In the genomic region with DNA sequence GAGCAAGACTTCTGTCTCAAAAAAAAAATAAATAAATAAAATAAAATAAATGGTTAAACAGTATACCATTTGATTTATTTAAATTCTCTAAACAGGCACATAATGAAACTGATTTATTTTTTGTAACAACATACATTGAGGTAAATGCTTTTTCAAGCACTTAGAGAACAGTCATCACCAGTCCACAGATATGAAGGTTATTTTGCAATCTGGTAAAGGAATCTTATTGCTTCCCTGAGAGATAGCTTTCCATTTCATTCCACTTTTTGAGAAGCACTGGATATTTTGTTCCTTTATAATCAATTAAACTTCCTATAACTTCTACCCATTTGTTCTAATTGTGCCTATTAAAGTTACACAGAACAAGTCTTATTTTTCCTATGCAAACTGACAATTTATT, we compare ENCODE assay signal across 18 cellular contexts. TPM values are rescaled to one million over a fixed set of nuclear protein-coding genes. Genes with fewer than 3 reads are reported as not detected.
A peak's percentile ranks its signal among the peaks of the same experiment; 100 is the strongest.
DNase-seq lines count a peak whose midpoint lies in the region; FAIRE-seq and TF ChIP-seq lines count a peak whose summit lies in the region.
"Had no signal": no experiment of that assay in that cellular context is flagged by ENCODE, and none has a peak within 500 bp of the region (broad histone marks: within the 10 kb centered on the region; RNA-seq: fewer than 3 reads in every experiment).

No MANE protein-coding gene starts in this region.

- H3K9ac ChIP-seq in adipocyte (ENCODE audit: low read length) (no peak overlapping the region), mesenchymal stem cell (ENCODE audit: low read length) (peak overlapping the region; percentile 8)
- H3K9ac ChIP-seq: BLaER1 treated with 17β-estradiol and CSF1 and Interleukin-3, amounts not matched to agents 10 nM and 100 nM had no signal

- no peak overlapping the region for H2BK120ac ChIP-seq in mesenchymal stem cell (ENCODE audit: low read depth, low read length)

- H3K18ac ChIP-seq in mesenchymal stem cell (ENCODE audit: low read depth in 1 of 2, low read length in 2 of 2), result no peak overlapping the region

- H3K27me3 ChIP-seq in adipocyte (replicated peaks; ENCODE audit: control insufficient read depth, insufficient read depth, low read length), result no peaks in the 10 kb centered on the region
- no peaks in the 10 kb centered on the region for H3K27me3 ChIP-seq in mesenchymal stem cell (ENCODE audit: control insufficient read depth in 1 of 2, insufficient read depth in 1 of 2, low read length in 2 of 2)
- H3K27me3 ChIP-seq: BLaER1 treated with 17β-estradiol and CSF1 and Interleukin-3, amounts not matched to agents 10 nM and 100 nM; SJSA1 had no signal

- peaks cover 60% of the 10 kb centered on the region for H3K4me1 Mint-ChIP-seq in activated CD4-positive, alpha-beta T cell treated with anti-CD3 and anti-CD28 coated beads, Interleukin-2, amount 10 ng/mL, durations not matched to agents 24 days and 14 days

- FAIRE-seq in H54 (lab: Jason Lieb, UNC) (peak; percentile 52), D721Med (lab: Jason Lieb, UNC) (no peak)

- H4K91ac ChIP-seq in mesenchymal stem cell (ENCODE audit: low read length), result no peak overlapping the region

- H3K4ac ChIP-seq in mesenchymal stem cell (ENCODE audit: low read depth in 1 of 2, low read length in 2 of 2), result no peak overlapping the region

- H3K27ac ChIP-seq in mesenchymal stem cell (ENCODE audit: low read length, poor library complexity, severe bottlenecking), result no peak overlapping the region
- H3K27ac ChIP-seq: BLaER1 treated with 17β-estradiol and CSF1 and Interleukin-3, amounts not matched to agents 10 nM and 100 nM; PC-9; SJSA1 had no signal

- no peak for TF ChIP-seq POLR2A in H54 (IDR thresholded peaks at IDR 0.05; ENCODE audit: low read depth, low read length)

- H3K4me3 Mint-ChIP-seq in activated CD4-positive, alpha-beta T cell treated with anti-CD3 and anti-CD28 coated beads, Interleukin-2, amount 10 ng/mL, durations not matched to agents 24 days and 14 days, result peak overlapping the region; percentile 5

- H3K9me3 Mint-ChIP-seq in activated CD4-positive, alpha-beta T cell treated with anti-CD3 and anti-CD28 coated beads, Interleukin-2, amount 10 ng/mL, durations not matched to agents 24 days and 14 days, result no peaks in the 10 kb centered on the region

- H3K27ac Mint-ChIP-seq in activated CD4-positive, alpha-beta T cell treated with anti-CD3 and anti-CD28 coated beads, Interleukin-2, amount 10 ng/mL, durations not matched to agents 24 days and 14 days, result no peak overlapping the region

- no peak overlapping the region for H2BK15ac ChIP-seq in mesenchymal stem cell (ENCODE audit: low read depth, poor library complexity, severe bottlenecking)

- H3K4me2 ChIP-seq in mesenchymal stem cell (ENCODE audit: low read length, poor library complexity, severe bottlenecking), result no peak overlapping the region
- H3K4me2 ChIP-seq: PC-9 had no signal

- H4K8ac ChIP-seq in mesenchymal stem cell (ENCODE audit: low read length), result no peak overlapping the region

- H3K4me3 ChIP-seq in adipocyte (ENCODE audit: low read length), result no peak overlapping the region
- H3K4me3 ChIP-seq in mesenchymal stem cell (ENCODE audit: insufficient read depth in 1 of 2, low read depth in 1 of 2, low read length in 2 of 2), result no peak overlapping the region
- H3K4me3 ChIP-seq: BLaER1 treated with 17β-estradiol and CSF1 and Interleukin-3, amounts not matched to agents 10 nM and 100 nM; PC-9; SJSA1 had no signal

- TF ChIP-seq CTCF in D721Med (IDR thresholded peaks at IDR 0.05; ENCODE audit: insufficient read depth, missing control alignments), result no peak

- H3K27me3 Mint-ChIP-seq in activated CD4-positive, alpha-beta T cell treated with anti-CD3 and anti-CD28 coated beads, Interleukin-2, amount 10 ng/mL, durations not matched to agents 24 days and 14 days, result no peaks in the 10 kb centered on the region

- H3K79me1 ChIP-seq in mesenchymal stem cell (replicated peaks; ENCODE audit: low read length, poor library complexity, severe bottlenecking), result peaks cover 4% of the 10 kb centered on the region

- H3K36me3 Mint-ChIP-seq in activated CD4-positive, alpha-beta T cell treated with anti-CD3 and anti-CD28 coated beads, Interleukin-2, amount 10 ng/mL, durations not matched to agents 24 days and 14 days (ENCODE audit: low read depth), result peaks cover 47% of the 10 kb centered on the region

- no peak overlapping the region for H3K23ac ChIP-seq in mesenchymal stem cell (ENCODE audit: low read length in 2 of 2)

- H2AK5ac ChIP-seq in mesenchymal stem cell (ENCODE audit: low read length, severe bottlenecking), result no peak overlapping the region

- H2BK5ac ChIP-seq in mesenchymal stem cell (ENCODE audit: low read depth, low read length, poor library complexity, severe bottlenecking), result no peak overlapping the region

- H3K14ac ChIP-seq in mesenchymal stem cell (ENCODE audit: low read length in 2 of 2), result no peak overlapping the region

- intact Hi-C loops in activated CD4-positive, alpha-beta T cell treated with anti-CD3 and anti-CD28 coated beads, Interleukin-2, amount 10 ng/mL, durations not matched to agents 24 days and 14 days (cut with micrococcal nuclease), result no loop called here

- no peak for DNase-seq in activated CD4-positive, alpha-beta T cell treated with anti-CD3 and anti-CD28 coated beads, Interleukin-2, amount 10 ng/mL, durations not matched to agents 24 days and 14 days
- DNase-seq in activated CD4-positive, alpha-beta T cell treated with anti-CD3 and anti-CD28 coated beads, Interleukin-2, amount 50 U/mL, for 4 hours, result no peak
- DNase-seq in H54 (ENCODE audit: insufficient read length, low spot score) (no peak), adipocyte (ENCODE audit: low read depth) (peak; percentile 30), mesenchymal stem cell (peak; percentile 10), D721Med (ENCODE audit: insufficient read length, low spot score) (no peak), NCI-H510A (lab: John Stamatoyannopoulos, UW) (no peak), NCI-H1092 treated with DMSO at 0.1 percent for 48 hours (lab: John Stamatoyannopoulos, UW) (no peak)
- DNase-seq: 8988T, HCEC 1CT, NCI-H1436 treated with DMSO at 0.1 percent for 48 hours, NCI-H2029 treated with DMSO at 0.1 percent for 48 hours, NCI-H2171 treated with DMSO at 0.1 percent for 48 hours, NCI-H446 treated with DMSO at 0.1 percent for 48 hours, NCI-H774, PC-9 had no signal

- no peaks in the 10 kb centered on the region for H3K36me3 ChIP-seq in adipocyte (ENCODE audit: control insufficient read depth, insufficient read depth, low read length, severe bottlenecking)
- H3K36me3 ChIP-seq in mesenchymal stem cell (ENCODE audit: control insufficient read depth in 1 of 2, insufficient read depth in 2 of 2, low read depth in 1 of 2, low read length in 2 of 2), result no peaks in the 10 kb centered on the region

- no peaks in the 10 kb centered on the region for H3K9me3 ChIP-seq in adipocyte (ENCODE audit: control insufficient read depth, low read length)
- H3K9me3 ChIP-seq in mesenchymal stem cell (ENCODE audit: control insufficient read depth, low read length), result no peaks in the 10 kb centered on the region
- H3K9me3 ChIP-seq: BLaER1 treated with 17β-estradiol and CSF1 and Interleukin-3, amounts not matched to agents 10 nM and 100 nM; SJSA1 had no signal

- no peak overlapping the region for H2BK12ac ChIP-seq in mesenchymal stem cell (ENCODE audit: low read length in 2 of 2)

- H3K4me1 ChIP-seq in adipocyte (ENCODE audit: control insufficient read depth, insufficient read depth, low read length) (no peaks in the 10 kb centered on the region), mesenchymal stem cell (ENCODE audit: control insufficient read depth, insufficient read depth, low read depth, low read length) (no peaks in the 10 kb centered on the region)

- no peak overlapping the region for H2AFZ ChIP-seq in mesenchymal stem cell (ENCODE audit: low read depth, low read length)
- H2AFZ ChIP-seq: PC-9 had no signal

RNA-seq across cellular contexts. Expression of gene CEP55, which starts 5.2 kb away (rescaled TPM):
- 58.5 and 59.3 TPM in 2 replicates for total RNA-seq in activated CD4-positive, alpha-beta T cell treated with anti-CD3 and anti-CD28 coated beads, Interleukin-2, amount 10 ng/mL, durations not matched to agents 24 days and 14 days
- 8.3 TPM for polyA plus RNA-seq in mesenchymal stem cell (2013, experiment 1 of 2)
- polyA plus RNA-seq in mesenchymal stem cell (2013, experiment 2 of 2), result 8.3 TPM

RNA-seq across cellular contexts. Expression of gene MYOF, which starts 19.5 kb away (rescaled TPM):
- total RNA-seq in activated CD4-positive, alpha-beta T cell treated with anti-CD3 and anti-CD28 coated beads, Interleukin-2, amount 10 ng/mL, durations not matched to agents 24 days and 14 days, result 23.8 and 25.4 TPM in 2 replicates
- 151 TPM for polyA plus RNA-seq in mesenchymal stem cell (2013, experiment 1 of 2)
- polyA plus RNA-seq in mesenchymal stem cell (2013, experiment 2 of 2), result 144 TPM

Comparison
In these comparisons a context has a peak if more than half of its experiments do, and no peak if none do; other contexts are left out.
1. DNase-seq: peak in adipocyte (single experiment) and mesenchymal stem cell (single experiment); none in activated CD4-positive, alpha-beta T cell treated with anti-CD3 and anti-CD28 coated beads, Interleukin-2, amount 10 ng/mL, durations not matched to agents 24 days and 14 days (single experiment), activated CD4-positive, alpha-beta T cell treated with anti-CD3 and anti-CD28 coated beads, Interleukin-2, amount 50 U/mL, for 4 hours (0 of 2), H54 (single experiment), D721Med (single experiment), NCI-H510A (single experiment) and NCI-H1092 treated with DMSO at 0.1 percent for 48 hours (single experiment).